In genomic region chr7:156064921-156065386, GRCh38 we compare ENCODE assay signal across 11 cellular contexts.
DNase-seq lines count a peak whose midpoint lies in the region; ATAC-seq, FAIRE-seq and TF ChIP-seq lines count a peak whose summit lies in the region.
"Had no signal": no experiment of that assay in that cellular context is flagged by ENCODE, and none has a peak within 500 bp of the region (broad histone marks: within the 10 kb centered on the region; RNA-seq: fewer than 3 reads in every experiment).

No MANE protein-coding gene starts in this region.

- no peak overlapping the region for H3K4me3 ChIP-seq in retinal pigment epithelial cell (ENCODE audit: low read length)

- POLR2A ChIA-PET in RWPE1 (lab: Yijun Ruan, JAX; ENCODE audit: low non-redundant PET), result no interaction called here
- POLR2A ChIA-PET in WTC11 (lab: Charles Lee), result no interaction called here

- H3K9me3 Mint-ChIP-seq in WTC11, result peaks cover 76% of the 10 kb centered on the region
- H3K9me3 Mint-ChIP-seq in activated T-cell treated with anti-CD3 and anti-CD28 coated beads, Interleukin-2, amount 50 U/mL, for 24 hours, result peaks cover 10% of the 10 kb centered on the region
- H3K9me3 Mint-ChIP-seq: activated B cell treated with CpG ODN at 0.5 μM for 24 hours had no signal

- H3K27me3 Mint-ChIP-seq in WTC11 (ENCODE audit: low read depth), result peaks cover 14% of the 10 kb centered on the region
- H3K27me3 Mint-ChIP-seq in activated T-cell treated with anti-CD3 and anti-CD28 coated beads, Interleukin-2, amount 50 U/mL, for 24 hours, result peaks cover 2% of the 10 kb centered on the region
- H3K27me3 Mint-ChIP-seq: activated B cell treated with CpG ODN at 0.5 μM for 24 hours had no signal

- no peaks in the 10 kb centered on the region for H3K4me1 Mint-ChIP-seq in WTC11
- no peaks in the 10 kb centered on the region for H3K4me1 Mint-ChIP-seq in activated T-cell treated with anti-CD3 and anti-CD28 coated beads, Interleukin-2, amount 50 U/mL, for 24 hours (ENCODE audit: low read depth)
- H3K4me1 Mint-ChIP-seq: activated B cell treated with CpG ODN at 0.5 μM for 24 hours, CD14-positive monocyte, endodermal cell had no signal

- peak; percentile 5 for DNase-seq in HTR-8/SVneo (ENCODE audit: insufficient read length, low spot score)
- peak; percentile 62 for DNase-seq in RWPE1 (ENCODE audit: low spot score)
- DNase-seq in glomerular visceral epithelial cell (ENCODE audit: extremely low spot score), result peak; percentile 15
- peak; percentile 30 for DNase-seq in retinal pigment epithelial cell (ENCODE audit: low read depth)
- no peak for DNase-seq in WTC11 (ENCODE audit: low spot score)
- no peak for DNase-seq in activated T-cell treated with anti-CD3 and anti-CD28 coated beads, Interleukin-2, amount 50 U/mL, for 24 hours
- DNase-seq: activated B cell treated with CpG ODN at 0.5 μM for 24 hours, endodermal cell had no signal

- no peak overlapping the region for H3K27ac Mint-ChIP-seq in WTC11
- no peak overlapping the region for H3K27ac Mint-ChIP-seq in activated T-cell treated with anti-CD3 and anti-CD28 coated beads, Interleukin-2, amount 50 U/mL, for 24 hours
- H3K27ac Mint-ChIP-seq: activated B cell treated with CpG ODN at 0.5 μM for 24 hours, CD14-positive monocyte, endodermal cell had no signal

- FAIRE-seq in HTR-8/SVneo (lab: Jason Lieb, UNC), result no peak
- FAIRE-seq: islet of Langerhans had no signal

- no peak overlapping the region for H3K4me3 Mint-ChIP-seq in WTC11
- no peak overlapping the region for H3K4me3 Mint-ChIP-seq in activated T-cell treated with anti-CD3 and anti-CD28 coated beads, Interleukin-2, amount 50 U/mL, for 24 hours
- H3K4me3 Mint-ChIP-seq: activated B cell treated with CpG ODN at 0.5 μM for 24 hours, CD14-positive monocyte, endodermal cell had no signal

- H3K36me3 Mint-ChIP-seq in WTC11, result peaks cover 63% of the 10 kb centered on the region
- no peaks in the 10 kb centered on the region for H3K36me3 Mint-ChIP-seq in activated T-cell treated with anti-CD3 and anti-CD28 coated beads, Interleukin-2, amount 50 U/mL, for 24 hours (ENCODE audit: low read depth)
- H3K36me3 Mint-ChIP-seq: CD14-positive monocyte had no signal

- CTCF ChIA-PET in RWPE1 (lab: Yijun Ruan, JAX), result interaction anchor here (0.8 kb wide), 1 partner anchor 135 kb away, joined by 3 read pairs; no protein-coding TSS in a partner anchor
- CTCF ChIA-PET in WTC11 (lab: Charles Lee), result no interaction called here

- TF ChIP-seq CTCF in RWPE1 (conservative IDR thresholded peaks at IDR 0.05; ENCODE audit: low read depth), result no peak
- no peak for TF ChIP-seq CTCF in retinal pigment epithelial cell (conservative IDR thresholded peaks at IDR 0.05; ENCODE audit: low read depth, low read length)
- TF ChIP-seq CTCF in WTC11 (IDR thresholded peaks at IDR 0.05), result no peak

- ATAC-seq in WTC11 (no peak), HG03025 (IDR thresholded peaks at IDR 0.05; ENCODE audit: low FRiP score, unreplicated experiment) (no peak)

- H3K27ac ChIP-seq in RWPE1, result peak overlapping the region; percentile 26; the same call in 1 of the 2 replicates

TF ChIP-seq in WTC11, 78 proteins besides CTCF, POLR2A, EP300 and RAD21:
- TF ChIP-seq SOX15 (CRISPR knock-in tag; IDR thresholded peaks at IDR 0.05), result no peak
- no peak for TF ChIP-seq ATF3 (CRISPR knock-in tag; conservative IDR thresholded peaks at IDR 0.05)
TF ChIP-seq in WTC11: peak in this region for 0.

Comparison
In these comparisons a context has a peak if more than half of its experiments do, and no peak if none do; other contexts are left out.
1. DNase-seq: peak in HTR-8/SVneo (single experiment), RWPE1 (single experiment), glomerular visceral epithelial cell (single experiment) and retinal pigment epithelial cell (single experiment); none in WTC11 (single experiment) and activated T-cell treated with anti-CD3 and anti-CD28 coated beads, Interleukin-2, amount 50 U/mL, for 24 hours (single experiment).